13 cellular contexts compared by ENCODE assay signal in the genomic region with DNA sequence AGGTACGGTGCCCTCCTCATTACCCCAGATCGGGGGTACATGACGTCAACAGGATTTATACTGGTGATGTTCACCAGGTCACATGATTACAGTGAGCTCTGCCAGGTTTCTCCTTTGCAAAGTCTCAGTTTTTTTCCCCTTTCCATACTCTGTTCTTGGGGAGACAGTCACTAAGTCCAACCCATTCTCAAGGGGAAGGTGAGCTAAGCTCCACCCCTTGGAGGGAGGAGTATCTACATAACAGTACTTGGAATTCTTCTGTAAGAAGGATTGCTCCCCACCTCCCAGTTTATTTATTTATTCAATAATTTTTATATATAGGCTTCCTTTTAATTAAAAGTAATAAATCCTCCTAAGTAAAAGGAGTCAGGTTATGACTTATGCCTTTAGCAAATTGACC. TPM values are rescaled to one million over a fixed set of nuclear protein-coding genes. Genes with fewer than 3 reads are reported as not detected.
DNase-seq lines count a peak whose midpoint lies in the region; ATAC-seq and TF ChIP-seq lines count a peak whose summit lies in the region.
"Had no signal": no experiment of that assay in that cellular context is flagged by ENCODE, and none has a peak within 500 bp of the region (broad histone marks: within the 10 kb centered on the region; RNA-seq: fewer than 3 reads in every experiment).

No MANE protein-coding gene starts in this region.

- no peak overlapping the region for H3K4me3 Mint-ChIP-seq in GM23338
- no peak overlapping the region for H3K4me3 Mint-ChIP-seq in WTC11
- H3K4me3 Mint-ChIP-seq: CD14-positive monocyte; CD8-positive, alpha-beta T cell had no signal

- CTCF ChIA-PET in WTC11 (lab: Charles Lee): interaction anchor here (0.7 to 1.5 kb wide), 3 partner anchors 75 to 616 kb away, joined by 3 to 4 read pairs (median 3); no protein-coding TSS in a partner anchor

- H3K36me3 ChIP-seq in GM23338 (ENCODE audit: insufficient read depth) (no peaks in the 10 kb centered on the region), subcutaneous abdominal adipose tissue (ENCODE audit: control insufficient read depth in 5 of 5, insufficient read depth in 5 of 5, low read length in 5 of 5) (no peaks in the 10 kb centered on the region), uterus (no peaks in the 10 kb centered on the region)

- POLR2A ChIA-PET in WTC11 (lab: Charles Lee): no interaction called here

- H3K27ac ChIP-seq in GM23338 (ENCODE audit: low read depth) (no peak overlapping the region), subcutaneous abdominal adipose tissue (ENCODE audit: low read depth, low read length) (peak overlapping the region; percentile 87), uterus (no peak overlapping the region)

- peak overlapping the region in 1 of 5 donors; percentile 63 for H3K9ac ChIP-seq in subcutaneous abdominal adipose tissue (ENCODE audit: low read length in 5 of 5)

- H3K9me3 Mint-ChIP-seq in GM23338: no peaks in the 10 kb centered on the region
- H3K9me3 Mint-ChIP-seq in WTC11: no peaks in the 10 kb centered on the region
- H3K9me3 Mint-ChIP-seq: CD14-positive monocyte; CD8-positive, alpha-beta T cell had no signal

- TF ChIP-seq POLR2A in uterus (IDR thresholded peaks at IDR 0.05): no peak

- no peaks in the 10 kb centered on the region for H3K79me2 ChIP-seq in GM23338 (replicated peaks; ENCODE audit: insufficient read depth)

- H3K4me3 ChIP-seq in GM23338 (no peak overlapping the region), epithelial cell of proximal tubule (ENCODE audit: low read depth, low read length) (peak overlapping the region; percentile 8), subcutaneous abdominal adipose tissue (ENCODE audit: low read depth in 1 of 5, low read length in 5 of 5) (no peak overlapping the region), uterus (no peak overlapping the region)

- H3F3A ChIP-seq in GM23338 (replicated peaks; ENCODE audit: low read depth): no peaks in the 10 kb centered on the region

- H4K20me1 ChIP-seq in GM23338 (replicated peaks; ENCODE audit: insufficient read depth): no peaks in the 10 kb centered on the region

- H3K27ac Mint-ChIP-seq in GM23338 (no peak overlapping the region), WTC11 (0 out of 2 replicates have a peak overlapping the region, but pooled peaks have one; percentile 1)
- H3K27ac Mint-ChIP-seq: CD14-positive monocyte; CD8-positive, alpha-beta T cell had no signal

- intact Hi-C loops in uterus (cut with DNase I; ENCODE audit: low total_unique reads): no loop called here

- TF ChIP-seq CTCF in GM23338 (conservative IDR thresholded peaks at IDR 0.05; ENCODE audit: low read depth in 2 of 2) (no peak), WTC11 (IDR thresholded peaks at IDR 0.05) (no peak), epithelial cell of proximal tubule (conservative IDR thresholded peaks at IDR 0.05; ENCODE audit: low read depth, low read length) (no peak), uterus (IDR thresholded peaks at IDR 0.05) (no peak)

- H3K9me2 ChIP-seq in GM23338 (ENCODE audit: insufficient read depth): 0 out of 2 replicates have a peak, but pooled peaks cover 4% of the 10 kb centered on the region

- H3K36me3 Mint-ChIP-seq in GM23338 (ENCODE audit: low read depth): no peaks in the 10 kb centered on the region
- no peaks in the 10 kb centered on the region for H3K36me3 Mint-ChIP-seq in WTC11
- H3K36me3 Mint-ChIP-seq: CD14-positive monocyte; CD8-positive, alpha-beta T cell had no signal

- H3K27me3 Mint-ChIP-seq in GM23338 (ENCODE audit: insufficient read depth, low read depth, poor library complexity) (no peaks in the 10 kb centered on the region), WTC11 (ENCODE audit: low read depth) (no peaks in the 10 kb centered on the region)

- peak overlapping the region; percentile 72; the same call in 1 of the 2 replicates for H2AFZ ChIP-seq in GM23338

- H3K4me1 ChIP-seq in GM23338 (ENCODE audit: insufficient read depth) (peaks cover 4% of the 10 kb centered on the region), subcutaneous abdominal adipose tissue (ENCODE audit: control insufficient read depth in 5 of 5, insufficient read depth in 5 of 5, low read length in 5 of 5) (peaks cover 0 to 30% (median 5%) of the 10 kb centered on the region in 5 donors), uterus (no peaks in the 10 kb centered on the region)

- H3K27me3 ChIP-seq in GM23338 (ENCODE audit: insufficient read depth) (no peaks in the 10 kb centered on the region), subcutaneous abdominal adipose tissue (ENCODE audit: control insufficient read depth in 5 of 5, insufficient read depth in 4 of 5, low read length in 5 of 5) (no peaks in the 10 kb centered on the region), uterus (no peaks in the 10 kb centered on the region)

- H3K4me2 ChIP-seq in GM23338: no peak overlapping the region

- DNase-seq in GM23338 (ENCODE audit: low spot score) (peak; percentile 62), WTC11 (ENCODE audit: low spot score) (no peak), epithelial cell of proximal tubule (ENCODE audit: low read depth) (no peak), uterus (no peak)
- no peak for DNase-seq in activated CD8-positive, alpha-beta memory T cell treated with anti-CD3 and anti-CD28 coated beads for 24 hours
- DNase-seq: CD8-positive, alpha-beta T cell; COR-L47; DMS153; DMS79 treated with DMSO at 0.1 percent for 48 hours; EL had no signal

- ATAC-seq in GM23338 (peak; percentile 93), WTC11 (peak; percentile 92), HG02852 (IDR thresholded peaks at IDR 0.05; ENCODE audit: unreplicated experiment) (no peak)
- ATAC-seq: CD8-positive, alpha-beta T cell had no signal

- H3K9me3 ChIP-seq in subcutaneous abdominal adipose tissue (ENCODE audit: control insufficient read depth in 5 of 5, low read length in 5 of 5): no peaks in the 10 kb centered on the region
- H3K9me3 ChIP-seq in uterus: no peaks in the 10 kb centered on the region

- H3K4me1 Mint-ChIP-seq in GM23338 (no peaks in the 10 kb centered on the region; the same call in 1 of the 3 replicates), WTC11 (peaks cover 4% of the 10 kb centered on the region)

TF ChIP-seq in GM23338, 12 proteins besides CTCF, POLR2A, EP300 and RAD21 (continues in another document):
- TF ChIP-seq, protein P1, sequence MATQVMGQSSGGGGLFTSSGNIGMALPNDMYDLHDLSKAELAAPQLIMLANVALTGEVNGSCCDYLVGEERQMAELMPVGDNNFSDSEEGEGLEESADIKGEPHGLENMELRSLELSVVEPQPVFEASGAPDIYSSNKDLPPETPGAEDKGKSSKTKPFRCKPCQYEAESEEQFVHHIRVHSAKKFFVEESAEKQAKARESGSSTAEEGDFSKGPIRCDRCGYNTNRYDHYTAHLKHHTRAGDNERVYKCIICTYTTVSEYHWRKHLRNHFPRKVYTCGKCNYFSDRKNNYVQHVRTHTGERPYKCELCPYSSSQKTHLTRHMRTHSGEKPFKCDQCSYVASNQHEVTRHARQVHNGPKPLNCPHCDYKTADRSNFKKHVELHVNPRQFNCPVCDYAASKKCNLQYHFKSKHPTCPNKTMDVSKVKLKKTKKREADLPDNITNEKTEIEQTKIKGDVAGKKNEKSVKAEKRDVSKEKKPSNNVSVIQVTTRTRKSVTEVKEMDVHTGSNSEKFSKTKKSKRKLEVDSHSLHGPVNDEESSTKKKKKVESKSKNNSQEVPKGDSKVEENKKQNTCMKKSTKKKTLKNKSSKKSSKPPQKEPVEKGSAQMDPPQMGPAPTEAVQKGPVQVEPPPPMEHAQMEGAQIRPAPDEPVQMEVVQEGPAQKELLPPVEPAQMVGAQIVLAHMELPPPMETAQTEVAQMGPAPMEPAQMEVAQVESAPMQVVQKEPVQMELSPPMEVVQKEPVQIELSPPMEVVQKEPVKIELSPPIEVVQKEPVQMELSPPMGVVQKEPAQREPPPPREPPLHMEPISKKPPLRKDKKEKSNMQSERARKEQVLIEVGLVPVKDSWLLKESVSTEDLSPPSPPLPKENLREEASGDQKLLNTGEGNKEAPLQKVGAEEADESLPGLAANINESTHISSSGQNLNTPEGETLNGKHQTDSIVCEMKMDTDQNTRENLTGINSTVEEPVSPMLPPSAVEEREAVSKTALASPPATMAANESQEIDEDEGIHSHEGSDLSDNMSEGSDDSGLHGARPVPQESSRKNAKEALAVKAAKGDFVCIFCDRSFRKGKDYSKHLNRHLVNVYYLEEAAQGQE (IDR thresholded peaks at IDR 0.05; ENCODE audit: unreplicated experiment): no peak
- TF ChIP-seq EZH2phosphoT487 (IDR thresholded peaks at IDR 0.05; ENCODE audit: unreplicated experiment): no peak
- no peak for TF ChIP-seq ZNF331 (CRISPR knock-in tag; IDR thresholded peaks at IDR 0.05; ENCODE audit: low read depth)

TF ChIP-seq in WTC11, 78 proteins besides CTCF, POLR2A, EP300 and RAD21:
- no peak for TF ChIP-seq TEAD4 (CRISPR knock-in tag; IDR thresholded peaks at IDR 0.05)
- TF ChIP-seq CREM (CRISPR knock-in tag; IDR thresholded peaks at IDR 0.05): no peak
- TF ChIP-seq IRF2 (CRISPR knock-in tag; IDR thresholded peaks at IDR 0.05; ENCODE audit: borderline replicate concordance, low read depth): no peak
- TF ChIP-seq ELF4 (CRISPR knock-in tag; IDR thresholded peaks at IDR 0.05; ENCODE audit: low read depth): no peak
- no peak for TF ChIP-seq TCF7 (CRISPR knock-in tag; IDR thresholded peaks at IDR 0.05; ENCODE audit: low read depth)
- TF ChIP-seq SP1 (CRISPR knock-in tag; conservative IDR thresholded peaks at IDR 0.05): no peak
- TF ChIP-seq GRHL2 (CRISPR knock-in tag; IDR thresholded peaks at IDR 0.05; ENCODE audit: insufficient replicate concordance, severe bottlenecking): no peak
- TF ChIP-seq ZNF317 (CRISPR knock-in tag; IDR thresholded peaks at IDR 0.05; ENCODE audit: borderline replicate concordance, low read depth): no peak
- TF ChIP-seq, protein P2, sequence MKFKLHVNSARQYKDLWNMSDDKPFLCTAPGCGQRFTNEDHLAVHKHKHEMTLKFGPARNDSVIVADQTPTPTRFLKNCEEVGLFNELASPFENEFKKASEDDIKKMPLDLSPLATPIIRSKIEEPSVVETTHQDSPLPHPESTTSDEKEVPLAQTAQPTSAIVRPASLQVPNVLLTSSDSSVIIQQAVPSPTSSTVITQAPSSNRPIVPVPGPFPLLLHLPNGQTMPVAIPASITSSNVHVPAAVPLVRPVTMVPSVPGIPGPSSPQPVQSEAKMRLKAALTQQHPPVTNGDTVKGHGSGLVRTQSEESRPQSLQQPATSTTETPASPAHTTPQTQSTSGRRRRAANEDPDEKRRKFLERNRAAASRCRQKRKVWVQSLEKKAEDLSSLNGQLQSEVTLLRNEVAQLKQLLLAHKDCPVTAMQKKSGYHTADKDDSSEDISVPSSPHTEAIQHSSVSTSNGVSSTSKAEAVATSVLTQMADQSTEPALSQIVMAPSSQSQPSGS (CRISPR knock-in tag; IDR thresholded peaks at IDR 0.05; ENCODE audit: borderline replicate concordance, low read depth): no peak
- TF ChIP-seq ETV6 (CRISPR knock-in tag; IDR thresholded peaks at IDR 0.05): no peak
- no peak for TF ChIP-seq TP53 (CRISPR knock-in tag; IDR thresholded peaks at IDR 0.05)

RNA-seq across cellular contexts. Expression of a gene that starts 34.1 kb away (rescaled TPM):
- total RNA-seq in GM23338 (2014; rRNA removed; shearing (Covaris generic)): 21.9 and 25.2 TPM in 2 replicates
- 13.4 and 14.2 TPM in 2 replicates for polyA plus RNA-seq in GM23338 (2016; fragmentation: Nextera tagmentation; extraction: Ambion mirVana)
- total RNA-seq in WTC11 (2021) (28.4 to 33.9 TPM (median 28.7 TPM) in 3 replicates), epithelial cell of proximal tubule (10.2 and 11.7 TPM in 2 replicates), uterus (100 to 1,000 TPM in 1 of 4 donors, 10 to 100 TPM in 3; 13.3 to 107 (median 40.8) TPM)
